10 cellular contexts compared by ENCODE assay signal in the genomic region with DNA sequence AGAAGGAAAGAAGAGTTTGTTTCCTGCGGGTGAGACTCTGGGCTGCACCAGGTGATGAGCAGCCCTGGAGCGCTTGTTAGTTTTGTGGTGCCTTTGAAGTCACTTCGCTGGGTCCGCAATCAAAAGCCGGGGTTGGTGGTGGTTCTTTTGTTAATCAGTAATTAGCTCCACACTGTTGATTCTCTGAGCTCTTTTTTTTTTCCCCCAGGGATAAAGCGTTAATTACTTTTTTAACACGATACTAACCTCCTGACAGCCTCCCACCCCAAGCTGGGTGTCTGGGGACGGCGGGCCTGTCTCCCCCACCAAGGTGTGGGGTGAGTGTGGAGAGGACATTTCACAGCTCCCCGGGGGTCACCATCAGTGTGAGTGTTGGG. TPM values are rescaled to one million over a fixed set of nuclear protein-coding genes. Genes with fewer than 3 reads are reported as not detected.
DNase-seq lines count a peak whose midpoint lies in the region; ATAC-seq and TF ChIP-seq lines count a peak whose summit lies in the region.
"Had no signal": no experiment of that assay in that cellular context is flagged by ENCODE, and none has a peak within 500 bp of the region (broad histone marks: within the 10 kb centered on the region; RNA-seq: fewer than 3 reads in every experiment).

No MANE protein-coding gene starts in this region.

- H3K36me3 ChIP-seq in DND-41 (ENCODE audit: insufficient read depth, low read length): peaks cover 19% of the 10 kb centered on the region
- H3K36me3 ChIP-seq in heart right ventricle: peaks cover 0 to 12% (median 0%) of the 10 kb centered on the region in 9 donors
- H3K36me3 ChIP-seq: thoracic aorta had no signal

- peak; percentile 65 for DNase-seq in DND-41
- peak; percentile 12 to 58 for DNase-seq in NCI-H2081 (lab: John Stamatoyannopoulos, UW)
- DNase-seq in activated effector memory CD4-positive, alpha-beta T cell treated with anti-CD3 and anti-CD28 coated beads, Interleukin-2, amount 50 U/mL, for 16 hours: peak; percentile 71
- DNase-seq in naive B cell: no peak
- DNase-seq in SHP77 (lab: John Stamatoyannopoulos, UW): no peak
- no peak for DNase-seq in heart right ventricle
- no peak for DNase-seq in NCI-H345 (lab: John Stamatoyannopoulos, UW)
- no peak for DNase-seq in lower leg skin (ENCODE audit: low spot score in 2 of 2)
- DNase-seq: immature natural killer cell had no signal

- H3K4me2 ChIP-seq in DND-41 (ENCODE audit: insufficient read depth, low read length): no peak overlapping the region

- H3K27ac Mint-ChIP-seq in naive B cell: peak overlapping the region in 5 of 6 donors; percentile 15 to 93 (median 40)
- H3K27ac Mint-ChIP-seq: immature natural killer cell had no signal

- no peak for TF ChIP-seq POLR2A in lower leg skin (IDR thresholded peaks at IDR 0.05)

- H3K9me3 Mint-ChIP-seq in naive B cell: no peaks in the 10 kb centered on the region
- H3K9me3 Mint-ChIP-seq: immature natural killer cell had no signal

- H3K27me3 Mint-ChIP-seq in naive B cell: no peaks in the 10 kb centered on the region

- peaks cover 93% of the 10 kb centered on the region for H4K20me1 ChIP-seq in DND-41 (ENCODE audit: insufficient read depth, low read length)

- TF ChIP-seq CTCF in DND-41 (IDR thresholded peaks at IDR 0.05; ENCODE audit: borderline replicate concordance, extremely low read depth, low read length, poor library complexity, severe bottlenecking): no peak
- no peak for TF ChIP-seq CTCF in heart right ventricle (IDR thresholded peaks at IDR 0.05)
- no peak for TF ChIP-seq CTCF in lower leg skin (IDR thresholded peaks at IDR 0.05)

- no peak overlapping the region for H2AFZ ChIP-seq in DND-41 (ENCODE audit: low read depth, low read length)

- H3K4me3 ChIP-seq in DND-41 (ENCODE audit: low read depth in 1 of 2, low read length in 2 of 2) (no peak overlapping the region), heart right ventricle (no peak overlapping the region), lower leg skin (ENCODE audit: low read depth, poor library complexity, severe bottlenecking) (no peak overlapping the region)
- H3K4me3 ChIP-seq: thoracic aorta had no signal

- H3K4me1 ChIP-seq in DND-41 (ENCODE audit: insufficient read depth, low read length) (peaks cover 14% of the 10 kb centered on the region), heart right ventricle (peaks cover 16 to 69% (median 47%) of the 10 kb centered on the region in 9 donors)

- no peak overlapping the region for H3K9ac ChIP-seq in DND-41 (ENCODE audit: low read depth, low read length)

- ATAC-seq in DND-41 (ENCODE audit: insufficient read depth, low read depth): peak; percentile 72
- ATAC-seq in naive B cell (ENCODE audit: low read depth in 2 of 2): no peak
- ATAC-seq in heart right ventricle: no peak

- H3K36me3 Mint-ChIP-seq in naive B cell: no peaks in the 10 kb centered on the region

- peak overlapping the region in 2 of 8 donors; percentile 26 to 41 for H3K4me3 Mint-ChIP-seq in naive B cell
- H3K4me3 Mint-ChIP-seq: immature natural killer cell had no signal

- intact Hi-C loops in heart right ventricle (cut with DNase I) (loop anchor here in 1 of 10 donors (10.0 kb wide), 1 partner anchor 47 kb away; no protein-coding TSS in a partner anchor), lower leg skin (cut with DNase I; ENCODE audit: low total_unique reads) (no loop called here)

- H3K27ac ChIP-seq in DND-41 (ENCODE audit: low read length) (no peak overlapping the region), heart right ventricle (peak overlapping the region in 2 of 10 donors; percentile 18 to 56)
- H3K27ac ChIP-seq: thoracic aorta had no signal

- peaks cover 94% of the 10 kb centered on the region for H3K79me2 ChIP-seq in DND-41 (ENCODE audit: insufficient read depth, low read length)

- no peaks in the 10 kb centered on the region for H3K27me3 ChIP-seq in DND-41 (ENCODE audit: insufficient read depth, low read length, poor library complexity)
- no peaks in the 10 kb centered on the region for H3K27me3 ChIP-seq in heart right ventricle

- peaks cover 38 to 63% (median 55%) of the 10 kb centered on the region in 3 donors for H3K4me1 Mint-ChIP-seq in naive B cell

- 75 to 83% methylated on average over 10 of the region's 10 CpGs for WGBS in heart right ventricle, 2 donors
- 84 to 93% methylated on average over 10 of the region's 10 CpGs for WGBS in lower leg skin, 2 donors

- no peaks in the 10 kb centered on the region for H3K9me3 ChIP-seq in DND-41 (ENCODE audit: insufficient read depth, low read length, severe bottlenecking)
- no peaks in the 10 kb centered on the region for H3K9me3 ChIP-seq in heart right ventricle
- H3K9me3 ChIP-seq: thoracic aorta had no signal

RNA-seq across cellular contexts. Expression of a gene that starts 56.6 kb away (rescaled TPM):
- polyA plus RNA-seq in naive B cell (ENCODE audit: low read depth in 6 of 6) (10 to 100 TPM in 2 of 6 donors, 1 to 10 TPM in 4; 6.4 to 11.9 (median 8.1) TPM), heart right ventricle (10 to 100 TPM; 19.7 to 20.7 TPM)
- total RNA-seq in heart right ventricle (100 to 1,000 TPM in 1 of 10 donors, 10 to 100 TPM in 9; 54.6 to 110 (median 66.5) TPM), lower leg skin (10 to 100 TPM; 32.1 to 58.8 (median 48.7) TPM)

Comparison
In these comparisons a context has a peak if more than half of its experiments do, and no peak if none do; other contexts are left out.
1. DNase-seq: peak in DND-41 (single experiment), NCI-H2081 (2 of 2) and activated effector memory CD4-positive, alpha-beta T cell treated with anti-CD3 and anti-CD28 coated beads, Interleukin-2, amount 50 U/mL, for 16 hours (single experiment); none in naive B cell (single experiment), SHP77 (0 of 2), heart right ventricle (0 of 2), NCI-H345 (single experiment) and lower leg skin (0 of 2).